ENCODE assay signal across 1 cellular context in genomic region chr10:36489928-36490279, GRCh38.
TF ChIP-seq lines count a peak whose summit lies in the region.

No MANE protein-coding gene starts in this region.

TF ChIP-seq in A549, 52 proteins besides CTCF, POLR2A, EP300 and RAD21 (continued from another document):
- TF ChIP-seq E2F6 (IDR thresholded peaks at IDR 0.05; ENCODE audit: borderline replicate concordance, low read depth), result no peak
- no peak for TF ChIP-seq RARB (CRISPR knock-in tag; IDR thresholded peaks at IDR 0.05)
- TF ChIP-seq HOXB13 (CRISPR knock-in tag; IDR thresholded peaks at IDR 0.05; ENCODE audit: low read depth), result no peak
- TF ChIP-seq ZSCAN20 (CRISPR knock-in tag; IDR thresholded peaks at IDR 0.05), result no peak
- no peak for TF ChIP-seq JUNB (IDR thresholded peaks at IDR 0.05)
- no peak for TF ChIP-seq HOXB5 (CRISPR knock-in tag; IDR thresholded peaks at IDR 0.05)
- no peak for TF ChIP-seq BHLHE40 (IDR thresholded peaks at IDR 0.05; ENCODE audit: low read depth, low read length)
- TF ChIP-seq MAX (IDR thresholded peaks at IDR 0.05), result no peak
- no peak for TF ChIP-seq BCL3 (IDR thresholded peaks at IDR 0.05)
- TF ChIP-seq ZFP36 (IDR thresholded peaks at IDR 0.05; ENCODE audit: borderline replicate concordance, partially characterized antibody), result no peak
